ENCODE assay signal across 19 cellular contexts in genomic region chr2:158692372-158693103, GRCh38.
"Had no signal": no experiment of that assay in that cellular context is flagged by ENCODE, and none has a peak within 500 bp of the region (broad histone marks: within the 10 kb centered on the region; RNA-seq: fewer than 3 reads in every experiment).

No MANE protein-coding gene starts in this region.

- H3K4me1 Mint-ChIP-seq: activated naive CD4-positive, alpha-beta T cell treated with anti-CD3 and anti-CD28 coated beads, Interleukin-2, amount 50 U/mL, for 24 hours; immature natural killer cell had no signal

- H3K36me3 Mint-ChIP-seq: immature natural killer cell; natural killer cell treated with Interleukin-12 subunit alpha and Interleukin-12 subunit beta and Interleukin-15 and Interleukin-18, amount 100 ng/mL, for 72 hours had no signal

- H3K4me3 Mint-ChIP-seq: activated CD8-positive, alpha-beta T cell treated with anti-CD3 and anti-CD28 coated beads for 36 hours; activated naive CD4-positive, alpha-beta T cell treated with anti-CD3 and anti-CD28 coated beads, Interleukin-2, amount 50 U/mL, for 24 hours; activated T-cell treated with anti-CD3 and anti-CD28 coated beads, Interleukin-2, amount 50 U/mL, for 4 hours; immature natural killer cell; natural killer cell treated with Interleukin-12 subunit alpha and Interleukin-12 subunit beta and Interleukin-15 and Interleukin-18, amount 100 ng/mL, for 72 hours; stimulated activated naive CD8-positive, alpha-beta T cell treated with anti-CD3 and anti-CD28 coated beads, Interleukin-15, Interleukin-2, amounts not matched to agents 100 ng/mL and 50 ng/mL, for 24 hours; WTC11 had no signal

- H3K27ac Mint-ChIP-seq: activated CD8-positive, alpha-beta T cell treated with anti-CD3 and anti-CD28 coated beads for 36 hours; activated naive CD4-positive, alpha-beta T cell treated with anti-CD3 and anti-CD28 coated beads, Interleukin-2, amount 50 U/mL, for 24 hours; immature natural killer cell; natural killer cell treated with Interleukin-12 subunit alpha and Interleukin-12 subunit beta and Interleukin-15 and Interleukin-18, amount 100 ng/mL, for 72 hours; stimulated activated naive CD8-positive, alpha-beta T cell treated with anti-CD3 and anti-CD28 coated beads, Interleukin-15, Interleukin-2, amounts not matched to agents 100 ng/mL and 50 ng/mL, for 24 hours; WTC11 had no signal

- DNase-seq: activated CD4-positive, alpha-beta T cell treated with anti-CD3 and anti-CD28 coated beads for 4 hours; activated CD8-positive, alpha-beta T cell treated with anti-CD3 and anti-CD28 coated beads for 36 hours; activated effector memory CD4-positive, alpha-beta T cell treated with anti-CD3 and anti-CD28 coated beads, Interleukin-2, amount 50 U/mL, for 16 hours; activated T-cell treated with anti-CD3 and anti-CD28 coated beads, Interleukin-2, amount 50 U/mL, for 4 hours; adrenal gland; body of pancreas; central memory CD4-positive, alpha-beta T cell; head of caudate nucleus; immature natural killer cell; right cardiac atrium; small intestine; stimulated activated CD4-positive, alpha-beta T cell treated with anti-CD3 and anti-CD28 coated beads, Interleukin-4, amount 100 ng/mL, for 4 hours; stimulated activated CD8-positive, alpha-beta memory T cell treated with anti-CD3 and anti-CD28 coated beads, Interleukin-4, amount 100 ng/mL, for 48 hours had no signal

- H3K4me3 ChIP-seq: adrenal gland, body of pancreas, coronary artery, suprapubic skin had no signal

- ATAC-seq: activated CD8-positive, alpha-beta T cell treated with anti-CD3 and anti-CD28 coated beads for 36 hours; activated T-cell treated with anti-CD3 and anti-CD28 coated beads, Interleukin-2, amount 50 U/mL, for 4 hours; body of pancreas; right cardiac atrium; WTC11 had no signal
